ENCODE assay signal across 8 cellular contexts in genomic region chr11:108853864-108854263, GRCh38.
A peak's percentile ranks its signal among the peaks of the same experiment; 100 is the strongest.
DNase-seq lines count a peak whose midpoint lies in the region; ATAC-seq and TF ChIP-seq lines count a peak whose summit lies in the region.

No MANE protein-coding gene starts in this region.

- POLR2A ChIA-PET in CD8-positive, alpha-beta T cell (lab: Charles Lee), result interaction anchor here (0.9 kb wide), 1 partner anchor 9 kb away, joined by 3 read pairs; no protein-coding TSS in a partner anchor
- POLR2A ChIA-PET in Caco-2 (lab: Charles Lee), result no interaction called here

- H3K4me3 ChIP-seq in CD8-positive, alpha-beta T cell (ENCODE audit: low read depth, low read length), result peak overlapping the region; percentile 43
- H3K4me3 ChIP-seq in epithelial cell of esophagus (ENCODE audit: low read length) (no peak overlapping the region), gastrocnemius medialis (peak overlapping the region; percentile 17 to 20 (median 18)), Caco-2 (ENCODE audit: low read depth, low read length) (no peak overlapping the region)

- H3K36me3 Mint-ChIP-seq in CD8-positive, alpha-beta T cell, result peaks cover 6% of the 10 kb centered on the region
- H3K36me3 Mint-ChIP-seq in IgD-negative memory B cell (peaks cover 4% of the 10 kb centered on the region), Caco-2 (ENCODE audit: insufficient read depth, unreplicated experiment) (no peaks in the 10 kb centered on the region)

- peak overlapping the region; percentile 31 for H3K27ac ChIP-seq in CD8-positive, alpha-beta T cell (ENCODE audit: low read depth, low read length)
- H3K27ac ChIP-seq in gastrocnemius medialis, result peak overlapping the region; percentile 46 to 69 (median 62)

- TF ChIP-seq POLR2A in gastrocnemius medialis (IDR thresholded peaks at IDR 0.05), result no peak

- intact Hi-C loops in CD8-positive, alpha-beta T cell (cut with DNase I, micrococcal nuclease), result no loop called here
- intact Hi-C loops in gastrocnemius medialis (cut with DNase I; ENCODE audit: low total_unique reads) (no loop called here), Caco-2 (cut with micrococcal nuclease; ENCODE audit: unreplicated experiment) (no loop called here)

- CTCF ChIA-PET in CD8-positive, alpha-beta T cell (lab: Charles Lee), result interaction anchor here (0.9 kb wide), 1 partner anchor 27 kb away, joined by 3 read pairs; no protein-coding TSS in a partner anchor
- CTCF ChIA-PET in Caco-2 (lab: Charles Lee), result interaction anchor here (1.0 to 2.0 kb wide), 2 partner anchors 17 to 156 kb away, joined by 5 read pairs; no protein-coding TSS in a partner anchor

- peaks cover 13% of the 10 kb centered on the region for H3K4me1 ChIP-seq in CD8-positive, alpha-beta T cell (ENCODE audit: insufficient read depth, low read length)
- H3K4me1 ChIP-seq in gastrocnemius medialis, result peaks cover 32% of the 10 kb centered on the region in 2 donors
- H3K4me1 ChIP-seq in Caco-2, result no peaks in the 10 kb centered on the region

- no peaks in the 10 kb centered on the region for H3K27me3 ChIP-seq in CD8-positive, alpha-beta T cell (ENCODE audit: insufficient read depth, low read length)
- H3K27me3 ChIP-seq in gastrocnemius medialis, result no peaks in the 10 kb centered on the region
- H3K27me3 ChIP-seq in Caco-2 (replicated peaks; ENCODE audit: control insufficient read depth, insufficient read depth, low read length), result no peaks in the 10 kb centered on the region

- DNase-seq in CD8-positive, alpha-beta T cell, result peak in 3 of 7 experiments; percentile 1 to 12 (median 9)
- peak; percentile 53 for DNase-seq in epithelial cell of esophagus (ENCODE audit: low read depth)
- DNase-seq in gastrocnemius medialis, result peak in 1 of 2 donors; percentile 55
- no peak for DNase-seq in Caco-2
- no peak for DNase-seq in KBM-7
- no peak for DNase-seq in NK-92 treated with Interleukin-12 subunit alpha and Interleukin-12 subunit beta, amount 100 ng/mL, for 24 hours (lab: John Stamatoyannopoulos, UW)

- peak overlapping the region; percentile 87 for H3K4me3 Mint-ChIP-seq in CD8-positive, alpha-beta T cell
- H3K4me3 Mint-ChIP-seq in IgD-negative memory B cell, result peak overlapping the region; percentile 82 to 93 (median 88)
- no peak overlapping the region for H3K4me3 Mint-ChIP-seq in Caco-2 (ENCODE audit: unreplicated experiment)

- no peaks in the 10 kb centered on the region for H3K27me3 Mint-ChIP-seq in CD8-positive, alpha-beta T cell (ENCODE audit: low read depth)
- H3K27me3 Mint-ChIP-seq in IgD-negative memory B cell (no peaks in the 10 kb centered on the region), Caco-2 (ENCODE audit: insufficient read depth, unreplicated experiment) (no peaks in the 10 kb centered on the region)

- H3K9me3 Mint-ChIP-seq in CD8-positive, alpha-beta T cell, result no peaks in the 10 kb centered on the region
- no peaks in the 10 kb centered on the region for H3K9me3 Mint-ChIP-seq in IgD-negative memory B cell
- H3K9me3 Mint-ChIP-seq in Caco-2 (ENCODE audit: unreplicated experiment), result no peaks in the 10 kb centered on the region

- BruUV-seq in Caco-2 (replicated peaks; lab: Mats Ljungman, UMichigan), result no TSS peak

- peak overlapping the region; percentile 98 for H3K27ac Mint-ChIP-seq in CD8-positive, alpha-beta T cell
- peak overlapping the region; percentile 92 to 98 (median 98) for H3K27ac Mint-ChIP-seq in IgD-negative memory B cell
- H3K27ac Mint-ChIP-seq in Caco-2 (ENCODE audit: unreplicated experiment), result no peak overlapping the region

- H3K9me3 ChIP-seq in CD8-positive, alpha-beta T cell (ENCODE audit: low read length), result no peaks in the 10 kb centered on the region
- H3K9me3 ChIP-seq in gastrocnemius medialis (no peaks in the 10 kb centered on the region), Caco-2 (no peaks in the 10 kb centered on the region)

- no peaks in the 10 kb centered on the region for H3K36me3 ChIP-seq in CD8-positive, alpha-beta T cell (ENCODE audit: insufficient read depth, low read length)
- H3K36me3 ChIP-seq in gastrocnemius medialis, result no peaks in the 10 kb centered on the region
- H3K36me3 ChIP-seq in Caco-2 (ENCODE audit: control insufficient read depth, insufficient read depth, low read length), result no peaks in the 10 kb centered on the region

- H3K4me1 Mint-ChIP-seq in CD8-positive, alpha-beta T cell (ENCODE audit: low read depth), result peaks cover 27% of the 10 kb centered on the region
- H3K4me1 Mint-ChIP-seq in IgD-negative memory B cell (peaks cover 15 to 16% (median 16%) of the 10 kb centered on the region in 3 donors), Caco-2 (ENCODE audit: low read depth, unreplicated experiment) (no peaks in the 10 kb centered on the region)

- ATAC-seq in CD8-positive, alpha-beta T cell, result peak; percentile 36
- ATAC-seq in GM21447 (IDR thresholded peaks at IDR 0.05; ENCODE audit: unreplicated experiment), result peak; percentile 62
- ATAC-seq in gastrocnemius medialis, result peak; percentile 74 to 91

- no peak for TF ChIP-seq CTCF in CD8-positive, alpha-beta T cell (IDR thresholded peaks at IDR 0.05)
- TF ChIP-seq CTCF in epithelial cell of esophagus (IDR thresholded peaks at IDR 0.05; ENCODE audit: insufficient read depth, low read depth, low read length, missing control alignments) (no peak), gastrocnemius medialis (IDR thresholded peaks at IDR 0.05 in 4 of 5, conservative IDR thresholded peaks at IDR 0.05 in 1 of 5) (no peak), Caco-2 (IDR thresholded peaks at IDR 0.05; ENCODE audit: insufficient read depth in 1 of 2, low read depth in 1 of 2, low read length in 1 of 2, severe bottlenecking in 1 of 2, unreplicated experiment in 1 of 2) (no peak)

- in situ Hi-C loops in gastrocnemius medialis (cut with MboI; ENCODE audit: low sequenced_read_pairs in 4 of 4) (no loop called here), KBM-7 (cut with MboI; ENCODE audit: low pct_unique_long_range_greater_than_20kb, low sequenced_read_pairs) (no loop called here)

Comparison
In these comparisons a context has a peak if more than half of its experiments do, and no peak if none do; other contexts are left out.
1. H3K4me3 ChIP-seq: peak in CD8-positive, alpha-beta T cell (single experiment) and gastrocnemius medialis (4 of 4); none in epithelial cell of esophagus (single experiment) and Caco-2 (single experiment).
2. Peak in every context shown above with its lines, with median percentiles within 50 percentile points of each other: ATAC-seq.